Comparison of ENCODE assay signal across 19 cellular contexts in genomic region chr4:70737409-70737808, GRCh38. TPM values are rescaled to one million over a fixed set of nuclear protein-coding genes. Genes with fewer than 3 reads are reported as not detected.
A peak's percentile ranks its signal among the peaks of the same experiment; 100 is the strongest.
DNase-seq lines count a peak whose midpoint lies in the region; ATAC-seq and TF ChIP-seq lines count a peak whose summit lies in the region.
"Had no signal": no experiment of that assay in that cellular context is flagged by ENCODE, and none has a peak within 500 bp of the region (broad histone marks: within the 10 kb centered on the region; RNA-seq: fewer than 3 reads in every experiment).

No MANE protein-coding gene starts in this region.

- H3K4me3 ChIP-seq in CD8-positive, alpha-beta T cell (ENCODE audit: low read depth, low read length), result peak overlapping the region; percentile 10
- H3K4me3 ChIP-seq in OCI-LY3 (ENCODE audit: low read length) (no peak overlapping the region), tibial artery (no peak overlapping the region)
- H3K4me3 ChIP-seq: sigmoid colon, SJSA1, upper lobe of right lung had no signal

- no peak for TF ChIP-seq CTCF in CD14-positive monocyte (IDR thresholded peaks at IDR 0.05)
- no peak for TF ChIP-seq CTCF in CD8-positive, alpha-beta T cell (IDR thresholded peaks at IDR 0.05)
- TF ChIP-seq CTCF in OCI-LY3 (IDR thresholded peaks at IDR 0.05; ENCODE audit: low read depth, low read length), result peak; percentile 32; the same call in 1 of the 2 replicates
- TF ChIP-seq CTCF in tibial artery (IDR thresholded peaks at IDR 0.05), result no peak

- H3K9ac ChIP-seq in OCI-LY3 (ENCODE audit: low read length), result peak overlapping the region; percentile 1; the same call in 1 of the 2 replicates

- no peak overlapping the region for H3K4me3 Mint-ChIP-seq in CD14-positive monocyte
- peak overlapping the region; percentile 71 for H3K4me3 Mint-ChIP-seq in CD8-positive, alpha-beta T cell
- H3K4me3 Mint-ChIP-seq in immature natural killer cell, result peak overlapping the region in 4 of 5 donors; percentile 59 to 74 (median 70)
- H3K4me3 Mint-ChIP-seq: stimulated activated naive CD8-positive, alpha-beta T cell treated with anti-CD3 and anti-CD28 coated beads, Interleukin-15, Interleukin-2, amounts not matched to agents 100 ng/mL and 50 ng/mL, for 24 hours had no signal

- H3K36me3 ChIP-seq in CD8-positive, alpha-beta T cell (ENCODE audit: insufficient read depth, low read length), result no peaks in the 10 kb centered on the region
- H3K36me3 ChIP-seq in OCI-LY3 (replicated peaks; ENCODE audit: low read depth, low read length) (no peaks in the 10 kb centered on the region), tibial artery (no peaks in the 10 kb centered on the region)
- H3K36me3 ChIP-seq: sigmoid colon, SJSA1, upper lobe of right lung had no signal

- H3K9me3 Mint-ChIP-seq in CD14-positive monocyte, result no peaks in the 10 kb centered on the region
- H3K9me3 Mint-ChIP-seq in CD8-positive, alpha-beta T cell, result no peaks in the 10 kb centered on the region
- no peaks in the 10 kb centered on the region for H3K9me3 Mint-ChIP-seq in immature natural killer cell
- H3K9me3 Mint-ChIP-seq: stimulated activated naive CD8-positive, alpha-beta T cell treated with anti-CD3 and anti-CD28 coated beads, Interleukin-15, Interleukin-2, amounts not matched to agents 100 ng/mL and 50 ng/mL, for 24 hours had no signal

- peak overlapping the region; percentile 19 for H3K4me2 ChIP-seq in OCI-LY3 (ENCODE audit: low read length)

- H3K27ac ChIP-seq in CD8-positive, alpha-beta T cell (ENCODE audit: low read depth, low read length), result no peak overlapping the region
- H3K27ac ChIP-seq in OCI-LY3 (ENCODE audit: low read length) (peak overlapping the region; percentile 6; the same call in 1 of the 2 replicates), tibial artery (no peak overlapping the region)
- H3K27ac ChIP-seq: sigmoid colon, SJSA1, upper lobe of right lung had no signal

- no peak overlapping the region for H2AFZ ChIP-seq in OCI-LY3 (ENCODE audit: low read depth, low read length)

- H3K27me3 Mint-ChIP-seq in CD14-positive monocyte (ENCODE audit: low read depth in 3 of 3) (peaks cover 0 to 2% (median 0%) of the 10 kb centered on the region in 3 donors), immature natural killer cell (ENCODE audit: low read depth in 3 of 3) (peaks cover 0 to 5% (median 3%) of the 10 kb centered on the region in 3 donors)
- no peaks in the 10 kb centered on the region for H3K27me3 Mint-ChIP-seq in CD8-positive, alpha-beta T cell (ENCODE audit: low read depth)
- H3K27me3 Mint-ChIP-seq: stimulated activated naive CD8-positive, alpha-beta T cell treated with anti-CD3 and anti-CD28 coated beads, Interleukin-15, Interleukin-2, amounts not matched to agents 100 ng/mL and 50 ng/mL, for 24 hours had no signal

- H3K27me3 ChIP-seq in CD8-positive, alpha-beta T cell (ENCODE audit: insufficient read depth, low read length), result no peaks in the 10 kb centered on the region
- H3K27me3 ChIP-seq in OCI-LY3 (ENCODE audit: low read depth, low read length) (no peaks in the 10 kb centered on the region), tibial artery (no peaks in the 10 kb centered on the region)
- H3K27me3 ChIP-seq: sigmoid colon, SJSA1, upper lobe of right lung had no signal

- peaks cover 20% of the 10 kb centered on the region for H3K79me2 ChIP-seq in OCI-LY3 (ENCODE audit: low read length)

- ATAC-seq in CD8-positive, alpha-beta T cell, result no peak
- no peak for ATAC-seq in HG03378 (IDR thresholded peaks at IDR 0.05; ENCODE audit: unreplicated experiment)
- ATAC-seq: Panc1, upper lobe of right lung had no signal

- POLR2A ChIA-PET in CD8-positive, alpha-beta T cell (lab: Charles Lee), result interaction anchor here (0.7 to 6.5 kb wide), 6 partner anchors 9 to 246 kb away, joined by 3 to 85 read pairs (median 5); partner anchors contain the start of genes GRSF1 and MOB1B

- CTCF ChIA-PET in CD8-positive, alpha-beta T cell (lab: Charles Lee), result interaction anchor here (0.9 to 7.2 kb wide), 10 partner anchors 8 to 256 kb away, joined by 3 to 74 read pairs (median 4); partner anchors contain the start of gene DCK

- DNase-seq in CD14-positive monocyte (ENCODE audit: low spot score) (no peak), immature natural killer cell (no peak), tibial artery (no peak), HT-29 (ENCODE audit: low spot score) (no peak)
- no peak for DNase-seq in CD8-positive, alpha-beta T cell
- DNase-seq in stimulated activated naive CD4-positive, alpha-beta T cell treated with Interleukin-2 at 50 U/mL for 16 hours (lab: John Stamatoyannopoulos, UW), result no peak
- DNase-seq: activated CD4-positive, alpha-beta T cell treated with anti-CD3 and anti-CD28 coated beads for 1 hour; GF-D8; H7; hippocampal formation; NCI-H1694; posterior cingulate gyrus; sigmoid colon; upper lobe of right lung had no signal

- H3K27ac Mint-ChIP-seq in CD14-positive monocyte (peak overlapping the region in 4 of 7 donors; percentile 15 to 79 (median 56)), immature natural killer cell (peak overlapping the region in 5 of 6 donors; percentile 48 to 82 (median 67))
- H3K27ac Mint-ChIP-seq in CD8-positive, alpha-beta T cell, result peak overlapping the region; percentile 55
- H3K27ac Mint-ChIP-seq: stimulated activated naive CD8-positive, alpha-beta T cell treated with anti-CD3 and anti-CD28 coated beads, Interleukin-15, Interleukin-2, amounts not matched to agents 100 ng/mL and 50 ng/mL, for 24 hours had no signal

- no peaks in the 10 kb centered on the region for H4K20me1 ChIP-seq in OCI-LY3 (ENCODE audit: insufficient read depth, low read length)

- H3K4me1 Mint-ChIP-seq in CD14-positive monocyte (peaks cover 44% of the 10 kb centered on the region), immature natural killer cell (peaks cover 37 to 44% of the 10 kb centered on the region in 2 donors)
- H3K4me1 Mint-ChIP-seq in CD8-positive, alpha-beta T cell (ENCODE audit: low read depth), result peaks cover 50% of the 10 kb centered on the region

- intact Hi-C loops in CD14-positive monocyte (cut with micrococcal nuclease) (loop anchor here in 1 of 2 donors (5.0 kb wide), 1 partner anchor 35 kb away; no protein-coding TSS in a partner anchor), tibial artery (cut with DNase I; ENCODE audit: low total_unique reads) (no loop called here)
- intact Hi-C loops in CD8-positive, alpha-beta T cell (cut with DNase I, micrococcal nuclease), result loop anchor here (2.0 to 10.0 kb wide), 6 partner anchors 13 to 257 kb away; partner anchors contain the start of genes DCK (in 1 of the 2) and MOB1B (in 1 of the 2)

- H3K4me1 ChIP-seq in CD8-positive, alpha-beta T cell (ENCODE audit: insufficient read depth, low read length), result peaks cover 49% of the 10 kb centered on the region
- peaks cover 43% of the 10 kb centered on the region for H3K4me1 ChIP-seq in OCI-LY3 (ENCODE audit: low read length)
- peaks cover 0 to 40% (median 8%) of the 10 kb centered on the region in 4 donors for H3K4me1 ChIP-seq in tibial artery

- no peaks in the 10 kb centered on the region for H3K9me3 ChIP-seq in CD8-positive, alpha-beta T cell (ENCODE audit: low read length)
- H3K9me3 ChIP-seq in OCI-LY3 (ENCODE audit: insufficient read depth, low read length), result no peaks in the 10 kb centered on the region
- no peaks in the 10 kb centered on the region for H3K9me3 ChIP-seq in tibial artery
- H3K9me3 ChIP-seq: sigmoid colon, SJSA1, upper lobe of right lung had no signal

- H3K36me3 Mint-ChIP-seq in CD14-positive monocyte (no peaks in the 10 kb centered on the region), immature natural killer cell (no peaks in the 10 kb centered on the region)
- H3K36me3 Mint-ChIP-seq in CD8-positive, alpha-beta T cell, result no peaks in the 10 kb centered on the region

RNA-seq across cellular contexts. Expression of gene RUFY3, which starts 15.6 kb away (rescaled TPM):
- polyA plus RNA-seq in CD14-positive monocyte (10 to 100 TPM; 11.1 to 12.5 TPM), immature natural killer cell (10 to 100 TPM in 1 of 3 donors, 1 to 10 TPM in 2; 5.1 to 14.5 (median 8.6) TPM)
- total RNA-seq in CD8-positive, alpha-beta T cell, result 10 to 100 TPM; 18.4 to 26.5 TPM
- 15.0 and 18.7 TPM in 2 replicates for total RNA-seq in HT-29 (2014; rRNA removed; shearing (Covaris generic))

RNA-seq across cellular contexts. Expression of gene UTP3, which starts 49.1 kb away (rescaled TPM):
- polyA plus RNA-seq in CD14-positive monocyte, result 10 to 100 TPM in 1 of 2 donors, 1 to 10 TPM in 1; 5.0 to 10.8 TPM
- total RNA-seq in CD8-positive, alpha-beta T cell, result 10 to 100 TPM; 21.6 to 23.1 TPM
- 10 to 100 TPM in 1 of 3 donors, 1 to 10 TPM in 2; 6.2 to 17.6 (median 6.4) TPM for polyA plus RNA-seq in immature natural killer cell
- total RNA-seq in HT-29 (2014; rRNA removed; shearing (Covaris generic)), result 17.5 and 19.2 TPM in 2 replicates

Comparison
In these comparisons a context has a peak if more than half of its experiments do, and no peak if none do; other contexts are left out.
1. H3K4me3 Mint-ChIP-seq: peak in CD8-positive, alpha-beta T cell (single experiment) and immature natural killer cell (4 of 5); none in CD14-positive monocyte (0 of 2).
2. Peak in every context shown above with its lines, with median percentiles within 50 percentile points of each other: H3K27ac Mint-ChIP-seq.